ENCODE assay signal across 22 cellular contexts in the genomic region with DNA sequence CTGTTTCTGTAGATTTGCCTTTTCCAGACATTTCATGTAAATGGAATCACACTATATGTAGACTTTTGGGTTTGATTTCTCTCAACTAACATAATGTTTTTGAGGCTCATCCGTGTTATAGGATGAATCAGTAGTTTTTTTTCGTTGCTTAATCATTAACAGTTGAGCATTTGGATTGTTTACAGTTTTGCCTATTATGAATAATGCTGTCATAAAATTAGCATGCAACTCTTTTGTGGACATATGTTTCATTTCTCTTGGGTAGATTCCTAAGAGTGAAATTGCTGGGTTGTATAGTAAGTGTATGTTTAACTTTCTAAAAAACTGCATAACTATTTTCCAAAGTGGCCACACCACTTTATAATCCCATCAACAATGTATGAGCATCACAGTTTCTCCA. TPM values are rescaled to one million over a fixed set of nuclear protein-coding genes. Genes with fewer than 3 reads are reported as not detected.
A peak's percentile ranks its signal among the peaks of the same experiment; 100 is the strongest.
DNase-seq lines count a peak whose midpoint lies in the region; ATAC-seq and FAIRE-seq lines count a peak whose summit lies in the region.
"Had no signal": no experiment of that assay in that cellular context is flagged by ENCODE, and none has a peak within 500 bp of the region (broad histone marks: within the 10 kb centered on the region; RNA-seq: fewer than 3 reads in every experiment).

No MANE protein-coding gene starts in this region.

- CTCF ChIA-PET in activated CD4-positive, alpha-beta T cell treated with anti-CD3 and anti-CD28 coated beads for 36 hours (lab: Charles Lee) = interaction anchor here (1.3 kb wide), 1 partner anchor 26 kb away, joined by 4 read pairs; no protein-coding TSS in a partner anchor

- no peaks in the 10 kb centered on the region for H3K27me3 Mint-ChIP-seq in activated CD4-positive, alpha-beta T cell treated with anti-CD3 and anti-CD28 coated beads for 36 hours
- H3K27me3 Mint-ChIP-seq: CD4-positive, alpha-beta memory T cell had no signal

- no peak overlapping the region for H3K27ac Mint-ChIP-seq in activated CD4-positive, alpha-beta T cell treated with anti-CD3 and anti-CD28 coated beads for 36 hours
- H3K27ac Mint-ChIP-seq in stimulated activated effector memory CD8-positive, alpha-beta T cell treated with anti-CD3 and anti-CD28 coated beads, Interleukin-12 subunit alpha, Interleukin-12 subunit beta, amount 100 ng/mL, for 72 hours = no peak overlapping the region
- H3K27ac Mint-ChIP-seq: CD4-positive, alpha-beta memory T cell; H9 had no signal

- peaks cover 17% of the 10 kb centered on the region for H3K4me1 ChIP-seq in adipocyte (ENCODE audit: control insufficient read depth, insufficient read depth, low read length)
- H3K4me1 ChIP-seq: Caco-2 had no signal

- H3K27me3 ChIP-seq in adipocyte (replicated peaks; ENCODE audit: control insufficient read depth, insufficient read depth, low read length) = no peaks in the 10 kb centered on the region
- H3K27me3 ChIP-seq: BLaER1 treated with 17β-estradiol and CSF1 and Interleukin-3, amounts not matched to agents 10 nM and 100 nM had no signal

- H3K9ac ChIP-seq in adipocyte (ENCODE audit: low read length) = no peak overlapping the region
- H3K9ac ChIP-seq: BLaER1 treated with 17β-estradiol and CSF1 and Interleukin-3, amounts not matched to agents 10 nM and 100 nM had no signal

- no peak for DNase-seq in activated CD4-positive, alpha-beta T cell treated with anti-CD3 and anti-CD28 coated beads for 36 hours
- no peak for DNase-seq in activated CD4-positive, alpha-beta T cell treated with anti-CD3 and anti-CD28 coated beads, Interleukin-2, amount 50 U/mL, for 48 hours
- DNase-seq in HCEC 1CT (peak; percentile 78), adipocyte (ENCODE audit: low read depth) (peak; percentile 11), HTR-8/SVneo (ENCODE audit: insufficient read length, low spot score) (no peak), Kasumi-1 (lab: John Stamatoyannopoulos, UW) (no peak)
- no peak for DNase-seq in stimulated activated effector memory CD8-positive, alpha-beta T cell treated with anti-CD3 and anti-CD28 coated beads, Interleukin-12 subunit alpha, Interleukin-12 subunit beta, amount 100 ng/mL, for 72 hours (ENCODE audit: low spot score in 2 of 2)
- DNase-seq in stimulated activated CD4-positive, alpha-beta T cell treated with anti-CD3 and anti-CD28 coated beads, Interleukin-2, amount 100 ng/mL, for 24 hours = no peak
- DNase-seq: ACHN; Caco-2; CD4-positive, alpha-beta memory T cell; DMS 273 treated with DMSO at 0.1 percent for 48 hours; DMS79 treated with DMSO at 0.1 percent for 48 hours; H9; Karpas-422; NCI-H1417; NCI-H1694 treated with DMSO at 0.1 percent for 48 hours; NCI-H2081 treated with DMSO at 0.1 percent for 48 hours; NCI-H2171 treated with DMSO at 0.1 percent for 48 hours; NCI-H524 treated with DMSO at 0.1 percent for 48 hours; Right ventricle myocardium superior had no signal

- no peaks in the 10 kb centered on the region for H3K9me3 Mint-ChIP-seq in activated CD4-positive, alpha-beta T cell treated with anti-CD3 and anti-CD28 coated beads for 36 hours (ENCODE audit: low read depth)
- no peaks in the 10 kb centered on the region for H3K9me3 Mint-ChIP-seq in stimulated activated effector memory CD8-positive, alpha-beta T cell treated with anti-CD3 and anti-CD28 coated beads, Interleukin-12 subunit alpha, Interleukin-12 subunit beta, amount 100 ng/mL, for 72 hours

- H3K36me3 Mint-ChIP-seq in activated CD4-positive, alpha-beta T cell treated with anti-CD3 and anti-CD28 coated beads for 36 hours (ENCODE audit: low read depth) = peaks cover 20% of the 10 kb centered on the region
- H3K36me3 Mint-ChIP-seq in stimulated activated effector memory CD8-positive, alpha-beta T cell treated with anti-CD3 and anti-CD28 coated beads, Interleukin-12 subunit alpha, Interleukin-12 subunit beta, amount 100 ng/mL, for 72 hours = no peaks in the 10 kb centered on the region

- H3K9me3 ChIP-seq in adipocyte (ENCODE audit: control insufficient read depth, low read length) = no peaks in the 10 kb centered on the region
- H3K9me3 ChIP-seq: BLaER1 treated with 17β-estradiol and CSF1 and Interleukin-3, amounts not matched to agents 10 nM and 100 nM; Caco-2 had no signal

- intact Hi-C loops in activated CD4-positive, alpha-beta T cell treated with anti-CD3 and anti-CD28 coated beads for 36 hours (cut with DNase I, micrococcal nuclease) = no loop called here

- no peak overlapping the region for H3K4me3 Mint-ChIP-seq in activated CD4-positive, alpha-beta T cell treated with anti-CD3 and anti-CD28 coated beads for 36 hours
- no peak overlapping the region for H3K4me3 Mint-ChIP-seq in stimulated activated effector memory CD8-positive, alpha-beta T cell treated with anti-CD3 and anti-CD28 coated beads, Interleukin-12 subunit alpha, Interleukin-12 subunit beta, amount 100 ng/mL, for 72 hours
- H3K4me3 Mint-ChIP-seq: CD4-positive, alpha-beta memory T cell; H9 had no signal

- peak; percentile 30 for ATAC-seq in activated CD4-positive, alpha-beta T cell treated with anti-CD3 and anti-CD28 coated beads for 36 hours
- peak; percentile 32 for ATAC-seq in stimulated activated effector memory CD8-positive, alpha-beta T cell treated with anti-CD3 and anti-CD28 coated beads, Interleukin-12 subunit alpha, Interleukin-12 subunit beta, amount 100 ng/mL, for 72 hours

- H3K4me3 ChIP-seq in adipocyte (ENCODE audit: low read length) = no peak overlapping the region
- H3K4me3 ChIP-seq: BLaER1 treated with 17β-estradiol and CSF1 and Interleukin-3, amounts not matched to agents 10 nM and 100 nM had no signal

- H3K36me3 ChIP-seq in adipocyte (ENCODE audit: control insufficient read depth, insufficient read depth, low read length, severe bottlenecking) = no peaks in the 10 kb centered on the region
- H3K36me3 ChIP-seq: BLaER1 treated with 17β-estradiol and CSF1 and Interleukin-3, amounts not matched to agents 10 nM and 100 nM had no signal

- no peak for FAIRE-seq in HTR-8/SVneo (lab: Jason Lieb, UNC)

- H3K4me1 Mint-ChIP-seq in activated CD4-positive, alpha-beta T cell treated with anti-CD3 and anti-CD28 coated beads for 36 hours = peaks cover 28% of the 10 kb centered on the region
- no peaks in the 10 kb centered on the region for H3K4me1 Mint-ChIP-seq in stimulated activated effector memory CD8-positive, alpha-beta T cell treated with anti-CD3 and anti-CD28 coated beads, Interleukin-12 subunit alpha, Interleukin-12 subunit beta, amount 100 ng/mL, for 72 hours
- H3K4me1 Mint-ChIP-seq: H9 had no signal

- POLR2A ChIA-PET in activated CD4-positive, alpha-beta T cell treated with anti-CD3 and anti-CD28 coated beads for 36 hours (lab: Charles Lee) = no interaction called here

RNA-seq across cellular contexts. Expression of gene RHBDD1, which starts 7.7 kb away (rescaled TPM):
- 10 to 100 TPM; 38.1 to 49.0 TPM for total RNA-seq in activated CD4-positive, alpha-beta T cell treated with anti-CD3 and anti-CD28 coated beads for 36 hours

RNA-seq across cellular contexts. Expression of gene IRS1, which starts 28.5 kb away (rescaled TPM):
- total RNA-seq in activated CD4-positive, alpha-beta T cell treated with anti-CD3 and anti-CD28 coated beads for 36 hours = 1 to 10 TPM; 2.6 to 3.3 TPM

Comparison
In these comparisons a context has a peak if more than half of its experiments do, and no peak if none do; other contexts are left out.
1. DNase-seq: peak in HCEC 1CT (single experiment) and adipocyte (single experiment); none in activated CD4-positive, alpha-beta T cell treated with anti-CD3 and anti-CD28 coated beads for 36 hours (single experiment), activated CD4-positive, alpha-beta T cell treated with anti-CD3 and anti-CD28 coated beads, Interleukin-2, amount 50 U/mL, for 48 hours (0 of 2), stimulated activated effector memory CD8-positive, alpha-beta T cell treated with anti-CD3 and anti-CD28 coated beads, Interleukin-12 subunit alpha, Interleukin-12 subunit beta, amount 100 ng/mL, for 72 hours (0 of 2), HTR-8/SVneo (single experiment), stimulated activated CD4-positive, alpha-beta T cell treated with anti-CD3 and anti-CD28 coated beads, Interleukin-2, amount 100 ng/mL, for 24 hours (0 of 2) and Kasumi-1 (0 of 2).